ENCODE assay signal across 1 cellular context in the genomic region with DNA sequence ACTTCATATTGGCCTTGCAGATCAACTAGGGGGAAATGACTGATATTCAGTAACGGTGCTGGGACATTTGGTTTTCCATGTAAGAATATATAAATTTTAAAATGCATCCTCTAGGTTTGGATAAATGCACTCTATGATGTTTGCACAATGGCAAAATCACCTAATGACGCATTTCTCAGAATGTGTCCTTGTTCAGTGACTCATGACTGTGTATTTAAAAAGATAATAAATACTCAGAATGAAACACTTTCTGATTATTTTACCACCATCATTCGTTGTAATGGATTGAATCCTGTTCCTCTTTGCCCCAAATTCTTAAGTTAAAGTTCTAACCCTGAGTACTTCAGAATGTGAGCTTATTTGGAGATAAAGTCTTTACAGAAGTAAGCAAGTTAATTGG.
TF ChIP-seq lines count a peak whose summit lies in the region.

No MANE protein-coding gene starts in this region.

TF ChIP-seq in endothelial cell of umbilical vein, 7 proteins besides CTCF, POLR2A, EP300 and RAD21:
- TF ChIP-seq, protein P1, sequence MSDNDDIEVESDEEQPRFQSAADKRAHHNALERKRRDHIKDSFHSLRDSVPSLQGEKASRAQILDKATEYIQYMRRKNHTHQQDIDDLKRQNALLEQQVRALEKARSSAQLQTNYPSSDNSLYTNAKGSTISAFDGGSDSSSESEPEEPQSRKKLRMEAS (IDR thresholded peaks at IDR 0.05; ENCODE audit: insufficient read depth, insufficient read length) = no peak
- TF ChIP-seq GATA2 (IDR thresholded peaks at IDR 0.05; ENCODE audit: insufficient read depth, insufficient read length, low read depth, low read length) (no peak), FOS (IDR thresholded peaks at IDR 0.05; ENCODE audit: borderline replicate concordance, insufficient read depth, low read length) (peak; percentile 38)
